9 cellular contexts compared by ENCODE assay signal in genomic region chr2:152861349-152861942, GRCh38.
DNase-seq lines count a peak whose midpoint lies in the region; ATAC-seq and TF ChIP-seq lines count a peak whose summit lies in the region.
"Had no signal": no experiment of that assay in that cellular context is flagged by ENCODE, and none has a peak within 500 bp of the region (broad histone marks: within the 10 kb centered on the region; RNA-seq: fewer than 3 reads in every experiment).

No MANE protein-coding gene starts in this region.

- H3K4me3 ChIP-seq in OCI-LY7 (ENCODE audit: low read depth, low read length, poor library complexity, severe bottlenecking) (no peak overlapping the region), fibroblast of lung (replicated peaks in 1 of 4; ENCODE audit: control extremely low read depth in 1 of 4, insufficient read depth in 1 of 4, low read depth in 3 of 4, low read length in 4 of 4) (no peak overlapping the region)
- H3K4me3 ChIP-seq: BLaER1 had no signal

- no peak overlapping the region for H4K91ac ChIP-seq in H9 (ENCODE audit: insufficient read length, low read depth, low read length)

- H3K9me2 ChIP-seq in OCI-LY7 (ENCODE audit: insufficient read depth, low read length), result no peaks in the 10 kb centered on the region

- ATAC-seq in stimulated activated naive CD8-positive, alpha-beta T cell treated with anti-CD3 and anti-CD28 coated beads, Interleukin-15, Interleukin-2, amounts not matched to agents 100 U/mL and 50 U/mL, for 24 hours, result no peak

- H3K18ac ChIP-seq in H9 (ENCODE audit: insufficient read length, low read depth, low read length), result no peak overlapping the region

- no peak overlapping the region for H3K9ac ChIP-seq in H9 (ENCODE audit: extremely low read depth, insufficient read length, low read length)
- H3K9ac ChIP-seq in fibroblast of lung (ENCODE audit: insufficient read depth, low read length), result no peak overlapping the region
- H3K9ac ChIP-seq: BLaER1 had no signal

- intact Hi-C loops in OCI-LY7 (cut with micrococcal nuclease; ENCODE audit: unreplicated experiment), result no loop called here

- no peak overlapping the region for H2BK15ac ChIP-seq in H9 (ENCODE audit: low read depth, low read length)

- H3K4me2 ChIP-seq in H9 (ENCODE audit: insufficient read depth, insufficient read length, low read length) (no peak overlapping the region), OCI-LY7 (ENCODE audit: low read length) (no peak overlapping the region), fibroblast of lung (ENCODE audit: extremely low read depth, insufficient read depth, low read length) (no peak overlapping the region)
- H3K4me2 ChIP-seq: BLaER1 had no signal

- POLR2A ChIA-PET in OCI-LY7 (lab: Charles Lee), result interaction anchor here (0.6 kb wide), 1 partner anchor 398 kb away, joined by 3 read pairs; no protein-coding TSS in a partner anchor

- peaks cover 9% of the 10 kb centered on the region for H3K9me3 ChIP-seq in H9 (ENCODE audit: control insufficient read depth, low read depth, low read length)
- H3K9me3 ChIP-seq in OCI-LY7 (ENCODE audit: low read length), result peaks cover 13% of the 10 kb centered on the region; the same call in 1 of the 2 replicates
- no peaks in the 10 kb centered on the region for H3K9me3 ChIP-seq in fibroblast of lung (ENCODE audit: control insufficient read depth, insufficient read depth, low read depth, low read length)

- H3K4me1 Mint-ChIP-seq in H9, result peaks cover 6 to 7% of the 10 kb centered on the region in 2 experiments; a peak in 3 of 4 replicates

- no peak overlapping the region for H3K4me3 Mint-ChIP-seq in H9

- no TSS peak for BruUV-seq in OCI-LY7 (replicated peaks; lab: Mats Ljungman, UMichigan)

- no peak overlapping the region for H4K5ac ChIP-seq in H9 (ENCODE audit: insufficient read length, low read depth, low read length)

- no peaks in the 10 kb centered on the region for H4K20me1 ChIP-seq in H9 (ENCODE audit: control insufficient read depth, insufficient read depth, insufficient read length)
- no peaks in the 10 kb centered on the region for H4K20me1 ChIP-seq in OCI-LY7 (ENCODE audit: insufficient read depth, low read length)
- no peaks in the 10 kb centered on the region for H4K20me1 ChIP-seq in fibroblast of lung (ENCODE audit: control insufficient read depth, extremely low read depth, insufficient read depth, low read length)
- H4K20me1 ChIP-seq: BLaER1 had no signal

- H2AFZ ChIP-seq in H9 (ENCODE audit: low read length) (no peak overlapping the region), OCI-LY7 (ENCODE audit: low read length) (no peak overlapping the region), fibroblast of lung (ENCODE audit: low read length) (no peak overlapping the region)

- peaks cover 2% of the 10 kb centered on the region; the same call in 1 of the 2 replicates for H3K27me3 Mint-ChIP-seq in H9 (ENCODE audit: low read depth)

- no peaks in the 10 kb centered on the region for H3K79me2 ChIP-seq in H9 (ENCODE audit: insufficient read depth, low read length)
- no peaks in the 10 kb centered on the region for H3K79me2 ChIP-seq in OCI-LY7 (ENCODE audit: insufficient read depth, low read depth, low read length)
- H3K79me2 ChIP-seq in fibroblast of lung (ENCODE audit: control insufficient read depth, insufficient read depth, low read length), result no peaks in the 10 kb centered on the region

- H3K4me1 ChIP-seq in H9 (ENCODE audit: insufficient read depth, low read length), result peaks cover 2% of the 10 kb centered on the region; the same call in 1 of the 2 replicates
- H3K4me1 ChIP-seq in OCI-LY7 (ENCODE audit: insufficient read depth, low read length, poor library complexity, severe bottlenecking), result no peaks in the 10 kb centered on the region
- no peaks in the 10 kb centered on the region for H3K4me1 ChIP-seq in fibroblast of lung (ENCODE audit: control insufficient read depth, extremely low read depth, insufficient read depth, low read length)
- H3K4me1 ChIP-seq: BLaER1 had no signal

- DNase-seq in NCI-H2081 (lab: John Stamatoyannopoulos, UW), result peak; percentile 3 to 21
- DNase-seq in NCI-H2081 treated with DMSO at 0.1 percent for 48 hours (lab: John Stamatoyannopoulos, UW), result no peak
- peak; percentile 49 for DNase-seq in H9
- peak; percentile 55 for DNase-seq in OCI-LY7 (ENCODE audit: low spot score)
- peak in 1 of 2 donors; percentile 16 for DNase-seq in fibroblast of lung (ENCODE audit: low read depth in 2 of 2)
- peak; percentile 27 for DNase-seq in stimulated activated naive CD8-positive, alpha-beta T cell treated with anti-CD3 and anti-CD28 coated beads, Interleukin-15, Interleukin-2, amounts not matched to agents 100 U/mL and 50 U/mL, for 24 hours
- no peak for DNase-seq in activated CD4-positive, CD25-positive, alpha-beta regulatory T cell treated with anti-CD3 and anti-CD28 coated beads, Interleukin-2, amount 50 U/mL, for 72 hours
- DNase-seq in NOMO-1 treated with DMSO at 0.1 percent for 48 hours (lab: John Stamatoyannopoulos, UW; ENCODE audit: unreplicated experiment), result no peak

- H3K4ac ChIP-seq in H9 (ENCODE audit: low read depth, low read length), result no peak overlapping the region

- no peaks in the 10 kb centered on the region for H3K79me1 ChIP-seq in H9 (ENCODE audit: insufficient read depth, low read depth, low read length, poor library complexity, severe bottlenecking)

- no peak overlapping the region for H3K56ac ChIP-seq in H9 (ENCODE audit: insufficient read length, low read depth, low read length)

- H2AK5ac ChIP-seq in H9 (ENCODE audit: insufficient read length, low read length), result no peak overlapping the region

- H3K27ac ChIP-seq in H9 (ENCODE audit: insufficient read length, low read depth, low read length) (no peak overlapping the region), OCI-LY7 (ENCODE audit: low read depth, low read length, poor library complexity, severe bottlenecking) (no peak overlapping the region), fibroblast of lung (ENCODE audit: insufficient read depth, low read length) (no peak overlapping the region)
- H3K27ac ChIP-seq: BLaER1 had no signal

- H3K36me3 Mint-ChIP-seq in H9 (ENCODE audit: insufficient read depth in 1 of 3, low read depth in 3 of 3), result peaks cover 19 to 34% (median 30%) of the 10 kb centered on the region in 3 experiments

- no peak overlapping the region for H3K23ac ChIP-seq in H9 (ENCODE audit: insufficient read length, low read depth, low read length)

- TF ChIP-seq CTCF in H9 (conservative IDR thresholded peaks at IDR 0.05), result peak; percentile 80
- TF ChIP-seq CTCF in OCI-LY7 (conservative IDR thresholded peaks at IDR 0.05; ENCODE audit: low read length), result peak; percentile 84
- TF ChIP-seq CTCF in fibroblast of lung (conservative IDR thresholded peaks at IDR 0.05 in 1 of 2, IDR thresholded peaks at IDR 0.05 in 1 of 2; ENCODE audit: low read depth in 1 of 2, low read length in 2 of 2), result peak; percentile 57 to 64

- no peak overlapping the region for H2BK120ac ChIP-seq in H9 (ENCODE audit: low read depth, low read length, poor library complexity, severe bottlenecking)

- no peaks in the 10 kb centered on the region for H3K23me2 ChIP-seq in H9 (ENCODE audit: insufficient read length, low read depth, low read length, poor library complexity, severe bottlenecking)

- no peak overlapping the region for H4K8ac ChIP-seq in H9 (replicated peaks; ENCODE audit: insufficient read length, low read depth, low read length)

- peaks cover 38 to 43% of the 10 kb centered on the region in 2 experiments for H3K9me3 Mint-ChIP-seq in H9

- no peak overlapping the region for H2BK12ac ChIP-seq in H9 (ENCODE audit: insufficient read length, low read depth, low read length)

- no peak overlapping the region for H3K27ac Mint-ChIP-seq in H9

- no peak overlapping the region for H3T11ph ChIP-seq in H9 (ENCODE audit: low read length)

- no CpG with 5 or more reads among the region's 6 CpGs for WGBS in H9 (ENCODE audit: extremely low coverage, insufficient read length, low lambda C conversion rate)

- no peak overlapping the region for H2BK20ac ChIP-seq in H9 (ENCODE audit: low read depth, low read length, poor library complexity, severe bottlenecking)

- CTCF ChIA-PET in OCI-LY7 (lab: Charles Lee; ENCODE audit: unreplicated experiment), result interaction anchor here (1.0 kb wide), 1 partner anchor 19 kb away, joined by 3 read pairs; no protein-coding TSS in a partner anchor

- H3K27me3 ChIP-seq in H9 (ENCODE audit: insufficient read depth, low read length), result no peaks in the 10 kb centered on the region
- no peaks in the 10 kb centered on the region for H3K27me3 ChIP-seq in fibroblast of lung (ENCODE audit: control insufficient read depth, insufficient read depth, low read length)
- H3K27me3 ChIP-seq: BLaER1 had no signal

- H3K36me3 ChIP-seq in OCI-LY7 (ENCODE audit: insufficient read depth, low read length) (no peaks in the 10 kb centered on the region), fibroblast of lung (ENCODE audit: control insufficient read depth, insufficient read depth, low read length) (no peaks in the 10 kb centered on the region)
- H3K36me3 ChIP-seq: BLaER1 had no signal

- H2BK5ac ChIP-seq in H9 (ENCODE audit: insufficient read length, low read length), result no peak overlapping the region

- H3K14ac ChIP-seq in H9 (ENCODE audit: insufficient read depth, low read length), result no peak overlapping the region

Comparison
In these comparisons a context has a peak if more than half of its experiments do, and no peak if none do; other contexts are left out.
1. DNase-seq: peak in NCI-H2081 (2 of 2), H9 (single experiment), OCI-LY7 (single experiment) and stimulated activated naive CD8-positive, alpha-beta T cell treated with anti-CD3 and anti-CD28 coated beads, Interleukin-15, Interleukin-2, amounts not matched to agents 100 U/mL and 50 U/mL, for 24 hours (single experiment); none in NCI-H2081 treated with DMSO at 0.1 percent for 48 hours (single experiment), activated CD4-positive, CD25-positive, alpha-beta regulatory T cell treated with anti-CD3 and anti-CD28 coated beads, Interleukin-2, amount 50 U/mL, for 72 hours (single experiment) and NOMO-1 treated with DMSO at 0.1 percent for 48 hours (single experiment).
2. Peak in every context shown above with its lines, with median percentiles within 50 percentile points of each other: CTCF ChIP-seq.